ENCODE assay signal across 8 cellular contexts in the genomic region with DNA sequence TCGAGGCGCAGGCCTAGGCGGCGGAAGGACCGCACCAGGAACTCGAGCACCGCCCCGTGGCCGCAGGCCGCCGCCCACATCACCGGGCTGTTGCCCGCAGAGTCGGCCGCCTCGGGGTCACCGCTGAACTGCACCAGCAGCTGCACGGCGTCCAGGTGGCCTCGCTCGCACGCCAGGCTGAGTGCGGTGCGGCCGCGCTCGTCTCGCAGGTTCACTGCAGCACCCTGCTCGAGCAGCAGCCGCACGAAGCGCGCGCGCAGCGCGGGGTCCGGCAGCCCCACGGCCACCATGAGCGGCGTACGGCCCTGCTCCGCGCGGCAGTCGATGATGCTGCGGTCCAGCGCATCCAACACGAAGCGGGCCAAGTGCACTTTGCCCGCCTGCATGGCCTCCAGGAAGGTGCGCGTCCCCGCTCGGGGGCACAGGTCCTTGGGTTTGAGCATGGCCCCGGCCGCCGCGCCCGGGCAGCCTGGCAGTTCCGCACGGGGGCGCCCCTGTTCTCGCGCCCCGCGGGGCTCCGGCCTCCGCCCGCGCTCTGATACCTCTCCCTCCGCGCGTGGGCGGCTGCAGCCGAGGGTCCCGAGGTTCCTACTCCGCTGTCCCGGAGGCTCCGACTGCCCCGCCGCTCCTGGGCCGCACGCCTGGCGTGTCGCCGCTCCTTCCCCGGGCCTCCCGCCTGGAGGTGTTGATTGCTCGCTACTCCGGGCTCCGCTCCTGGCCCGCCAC. TPM values are rescaled to one million over a fixed set of nuclear protein-coding genes. Genes with fewer than 3 reads are reported as not detected.
A peak's percentile ranks its signal among the peaks of the same experiment; 100 is the strongest.
DNase-seq lines count a peak whose midpoint lies in the region; ATAC-seq, FAIRE-seq and TF ChIP-seq lines count a peak whose summit lies in the region.

No MANE protein-coding gene starts in this region.

- H3K36me3 ChIP-seq in astrocyte (ENCODE audit: insufficient read depth, low read length) (no peaks in the 10 kb centered on the region), iPS-20b (ENCODE audit: insufficient read depth, low read depth, low read length) (no peaks in the 10 kb centered on the region)

- no peak overlapping the region for H3K27ac Mint-ChIP-seq in astrocyte (ENCODE audit: unreplicated experiment)

- no peaks in the 10 kb centered on the region for H3K9me3 Mint-ChIP-seq in astrocyte (ENCODE audit: unreplicated experiment)

- no peaks in the 10 kb centered on the region for H4K20me1 ChIP-seq in astrocyte (ENCODE audit: insufficient read depth, low read length)

- peak overlapping the region; percentile 83 for H3K4me2 ChIP-seq in astrocyte (ENCODE audit: low read length)

- H3K4me1 ChIP-seq in astrocyte (ENCODE audit: insufficient read depth, low read length) (peaks cover 24% of the 10 kb centered on the region), iPS-20b (ENCODE audit: insufficient read depth, low read length) (peaks cover 19% of the 10 kb centered on the region)

- ATAC-seq in HG03095 (IDR thresholded peaks at IDR 0.05; ENCODE audit: unreplicated experiment) (peak; percentile 44), SK-N-SH treated with all-trans-retinoic acid at 6 μM for 48 hours (peak; percentile 52)

- H3K79me2 ChIP-seq in astrocyte (ENCODE audit: insufficient read depth, low read length): no peaks in the 10 kb centered on the region

- no peaks in the 10 kb centered on the region for H3K36me3 Mint-ChIP-seq in astrocyte (ENCODE audit: low read depth, unreplicated experiment)

- H3K4me3 ChIP-seq in astrocyte (ENCODE audit: insufficient read depth, low read depth, low read length) (peak overlapping the region; percentile 46), iPS-20b (ENCODE audit: low read length) (peak overlapping the region; percentile 56; the same call in 1 of the 2 replicates)

- no peak overlapping the region for H3K4me3 Mint-ChIP-seq in astrocyte (ENCODE audit: unreplicated experiment)

- DNase-seq in COR-L47 (lab: John Stamatoyannopoulos, UW): peak; percentile 46
- no peak for DNase-seq in astrocyte (ENCODE audit: low read depth)
- DNase-seq in stimulated activated CD4-positive, alpha-beta T cell treated with anti-CD3 and anti-CD28 coated beads, Interleukin-15, amount 100 ng/mL, for 24 hours: peak; percentile 63
- DNase-seq in NCI-H128 (lab: John Stamatoyannopoulos, UW; ENCODE audit: unreplicated experiment): no peak
- DNase-seq in kidney glomerular epithelial cell (lab: John Stamatoyannopoulos, UW): no peak

- peaks cover 44% of the 10 kb centered on the region for H3K27me3 Mint-ChIP-seq in astrocyte (ENCODE audit: low read depth, unreplicated experiment)

- TF ChIP-seq CTCF in astrocyte (IDR thresholded peaks at IDR 0.05; ENCODE audit: insufficient read depth, low read depth, low read length): no peak

- H3K9ac ChIP-seq in astrocyte (ENCODE audit: low read length) (no peak overlapping the region), iPS-20b (ENCODE audit: low read depth, low read length) (no peak overlapping the region)

- H3K27ac ChIP-seq in astrocyte (ENCODE audit: low read depth, low read length): no peak overlapping the region
- H3K27ac ChIP-seq in iPS-20b (ENCODE audit: low read length): no peak overlapping the region

- H3K9me3 ChIP-seq in astrocyte (ENCODE audit: insufficient read depth, low read depth, low read length) (no peaks in the 10 kb centered on the region), iPS-20b (ENCODE audit: insufficient read depth, low read depth, low read length) (no peaks in the 10 kb centered on the region)

- peak overlapping the region; percentile 75 for H2AFZ ChIP-seq in astrocyte (ENCODE audit: low read depth, low read length)

- H3K27me3 ChIP-seq in astrocyte (ENCODE audit: insufficient read depth, low read length) (peaks cover 50% of the 10 kb centered on the region), iPS-20b (ENCODE audit: insufficient read depth, low read length) (peaks cover 99% of the 10 kb centered on the region)

- no peak for FAIRE-seq in astrocyte (lab: Jason Lieb, UNC)

- H3K4me1 Mint-ChIP-seq in astrocyte (ENCODE audit: low read depth, unreplicated experiment): peaks cover 18% of the 10 kb centered on the region

TF ChIP-seq in SK-N-SH treated with all-trans-retinoic acid at 6 μM for 48 hours, 23 proteins besides CTCF, POLR2A, EP300 and RAD21 (continues in another document):
- TF ChIP-seq ZNF8 (CRISPR knock-in tag; IDR thresholded peaks at IDR 0.05): no peak
- TF ChIP-seq TOX (CRISPR knock-in tag; IDR thresholded peaks at IDR 0.05; ENCODE audit: borderline replicate concordance): no peak
- TF ChIP-seq ZNF70 (CRISPR knock-in tag; IDR thresholded peaks at IDR 0.05): no peak
- no peak for TF ChIP-seq ESRRG (CRISPR knock-in tag; IDR thresholded peaks at IDR 0.05)
- no peak for TF ChIP-seq OSR1 (CRISPR knock-in tag; IDR thresholded peaks at IDR 0.05)
- TF ChIP-seq GLIS3 (CRISPR knock-in tag; IDR thresholded peaks at IDR 0.05): no peak
- TF ChIP-seq ZFP30 (CRISPR knock-in tag; IDR thresholded peaks at IDR 0.05): no peak
- TF ChIP-seq CSDC2 (CRISPR knock-in tag; IDR thresholded peaks at IDR 0.05): no peak
- no peak for TF ChIP-seq BACH2 (CRISPR knock-in tag; IDR thresholded peaks at IDR 0.05; ENCODE audit: borderline replicate concordance)
- TF ChIP-seq, protein P1, sequence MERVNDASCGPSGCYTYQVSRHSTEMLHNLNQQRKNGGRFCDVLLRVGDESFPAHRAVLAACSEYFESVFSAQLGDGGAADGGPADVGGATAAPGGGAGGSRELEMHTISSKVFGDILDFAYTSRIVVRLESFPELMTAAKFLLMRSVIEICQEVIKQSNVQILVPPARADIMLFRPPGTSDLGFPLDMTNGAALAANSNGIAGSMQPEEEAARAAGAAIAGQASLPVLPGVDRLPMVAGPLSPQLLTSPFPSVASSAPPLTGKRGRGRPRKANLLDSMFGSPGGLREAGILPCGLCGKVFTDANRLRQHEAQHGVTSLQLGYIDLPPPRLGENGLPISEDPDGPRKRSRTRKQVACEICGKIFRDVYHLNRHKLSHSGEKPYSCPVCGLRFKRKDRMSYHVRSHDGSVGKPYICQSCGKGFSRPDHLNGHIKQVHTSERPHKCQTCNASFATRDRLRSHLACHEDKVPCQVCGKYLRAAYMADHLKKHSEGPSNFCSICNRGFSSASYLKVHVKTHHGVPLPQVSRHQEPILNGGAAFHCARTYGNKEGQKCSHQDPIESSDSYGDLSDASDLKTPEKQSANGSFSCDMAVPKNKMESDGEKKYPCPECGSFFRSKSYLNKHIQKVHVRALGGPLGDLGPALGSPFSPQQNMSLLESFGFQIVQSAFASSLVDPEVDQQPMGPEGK (CRISPR knock-in tag; IDR thresholded peaks at IDR 0.05; ENCODE audit: borderline replicate concordance): no peak
- TF ChIP-seq, protein P2, sequence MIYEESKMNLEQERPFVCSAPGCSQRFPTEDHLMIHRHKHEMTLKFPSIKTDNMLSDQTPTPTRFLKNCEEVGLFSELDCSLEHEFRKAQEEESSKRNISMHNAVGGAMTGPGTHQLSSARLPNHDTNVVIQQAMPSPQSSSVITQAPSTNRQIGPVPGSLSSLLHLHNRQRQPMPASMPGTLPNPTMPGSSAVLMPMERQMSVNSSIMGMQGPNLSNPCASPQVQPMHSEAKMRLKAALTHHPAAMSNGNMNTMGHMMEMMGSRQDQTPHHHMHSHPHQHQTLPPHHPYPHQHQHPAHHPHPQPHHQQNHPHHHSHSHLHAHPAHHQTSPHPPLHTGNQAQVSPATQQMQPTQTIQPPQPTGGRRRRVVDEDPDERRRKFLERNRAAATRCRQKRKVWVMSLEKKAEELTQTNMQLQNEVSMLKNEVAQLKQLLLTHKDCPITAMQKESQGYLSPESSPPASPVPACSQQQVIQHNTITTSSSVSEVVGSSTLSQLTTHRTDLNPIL (CRISPR knock-in tag; IDR thresholded peaks at IDR 0.05; ENCODE audit: low read depth): no peak
- TF ChIP-seq, protein P3, sequence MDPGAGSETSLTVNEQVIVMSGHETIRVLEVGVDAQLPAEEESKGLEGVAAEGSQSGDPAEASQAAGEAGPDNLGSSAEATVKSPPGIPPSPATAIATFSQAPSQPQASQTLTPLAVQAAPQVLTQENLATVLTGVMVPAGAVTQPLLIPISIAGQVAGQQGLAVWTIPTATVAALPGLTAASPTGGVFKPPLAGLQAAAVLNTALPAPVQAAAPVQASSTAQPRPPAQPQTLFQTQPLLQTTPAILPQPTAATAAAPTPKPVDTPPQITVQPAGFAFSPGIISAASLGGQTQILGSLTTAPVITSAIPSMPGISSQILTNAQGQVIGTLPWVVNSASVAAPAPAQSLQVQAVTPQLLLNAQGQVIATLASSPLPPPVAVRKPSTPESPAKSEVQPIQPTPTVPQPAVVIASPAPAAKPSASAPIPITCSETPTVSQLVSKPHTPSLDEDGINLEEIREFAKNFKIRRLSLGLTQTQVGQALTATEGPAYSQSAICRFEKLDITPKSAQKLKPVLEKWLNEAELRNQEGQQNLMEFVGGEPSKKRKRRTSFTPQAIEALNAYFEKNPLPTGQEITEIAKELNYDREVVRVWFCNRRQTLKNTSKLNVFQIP (CRISPR knock-in tag; IDR thresholded peaks at IDR 0.05; ENCODE audit: borderline replicate concordance, low read depth): no peak
- no peak for TF ChIP-seq ARNTL (CRISPR knock-in tag; IDR thresholded peaks at IDR 0.05; ENCODE audit: borderline replicate concordance, low read depth)
- TF ChIP-seq SNAI2 (CRISPR knock-in tag; IDR thresholded peaks at IDR 0.05): no peak
- TF ChIP-seq ZFP3 (CRISPR knock-in tag; IDR thresholded peaks at IDR 0.05): no peak
- TF ChIP-seq TCF4 (CRISPR knock-in tag; IDR thresholded peaks at IDR 0.05; ENCODE audit: borderline replicate concordance): no peak

RNA-seq across cellular contexts. Expression of a gene that starts 0.6 kb away (rescaled TPM):
- not detected in 2 replicates for total RNA-seq in astrocyte

RNA-seq across cellular contexts. Expression of a gene that starts 25.4 kb away (rescaled TPM):
- total RNA-seq in astrocyte: 1.7 and 3.7 TPM in 2 replicates

RNA-seq across cellular contexts. Expression of a gene that starts 41.2 kb away (rescaled TPM):
- total RNA-seq in astrocyte: 39.2 and 41.2 TPM in 2 replicates

RNA-seq across cellular contexts. Expression of a gene that starts 43.4 kb away (rescaled TPM):
- total RNA-seq in astrocyte: 0.38 and 1.1 TPM in 2 replicates

RNA-seq across cellular contexts. Expression of a gene that starts 58.4 kb away (rescaled TPM):
- 9.8 and 10.1 TPM in 2 replicates for total RNA-seq in astrocyte

Comparison
In these comparisons a context has a peak if more than half of its experiments do, and no peak if none do; other contexts are left out.
1. DNase-seq: peak in COR-L47 (single experiment) and stimulated activated CD4-positive, alpha-beta T cell treated with anti-CD3 and anti-CD28 coated beads, Interleukin-15, amount 100 ng/mL, for 24 hours (single experiment); none in astrocyte (single experiment), NCI-H128 (single experiment) and kidney glomerular epithelial cell (single experiment).